In genomic region chr15:90703455-90703854, GRCh38 we compare ENCODE assay signal across 36 cellular contexts.
"Had no signal": no experiment of that assay in that cellular context is flagged by ENCODE, and none has a peak within 500 bp of the region (broad histone marks: within the 10 kb centered on the region; RNA-seq: fewer than 3 reads in every experiment).

No MANE protein-coding gene starts in this region.

- H3K4me3 ChIP-seq: MG63 had no signal

- H3K36me3 ChIP-seq: MG63 had no signal

- H3K27me3 ChIP-seq: MG63 had no signal

- DNase-seq: Karpas-422, Kasumi-1, MG63, MM.1S, MV-4-11, NCI-H1048, NCI-H1092, NCI-H1092 treated with DMSO at 0.1 percent for 48 hours, NCI-H1105, NCI-H1105 treated with DMSO at 0.1 percent for 48 hours, NCI-H1417, NCI-H1417 treated with DMSO at 0.1 percent for 48 hours, NCI-H1436, NCI-H1436 treated with DMSO at 0.1 percent for 48 hours, NCI-H146, NCI-H1694, NCI-H1694 treated with DMSO at 0.1 percent for 48 hours, NCI-H187, NCI-H187 treated with DMSO at 0.1 percent for 48 hours, NCI-H1930, NCI-H2029, NCI-H2029 treated with DMSO at 0.1 percent for 48 hours, NCI-H2081, NCI-H2081 treated with DMSO at 0.1 percent for 48 hours, NCI-H2107, NCI-H2171, NCI-H2171 treated with DMSO at 0.1 percent for 48 hours, NCI-H2227 treated with DMSO at 0.1 percent for 48 hours, NCI-H226, NCI-H345, NCI-H446, NCI-H446 treated with DMSO at 0.1 percent for 48 hours, NCI-H510A, NCI-H510A treated with DMSO at 0.1 percent for 48 hours, NCI-H524, NCI-H524 treated with DMSO at 0.1 percent for 48 hours had no signal
